ENCODE assay signal across 8 cellular contexts in the genomic region with DNA sequence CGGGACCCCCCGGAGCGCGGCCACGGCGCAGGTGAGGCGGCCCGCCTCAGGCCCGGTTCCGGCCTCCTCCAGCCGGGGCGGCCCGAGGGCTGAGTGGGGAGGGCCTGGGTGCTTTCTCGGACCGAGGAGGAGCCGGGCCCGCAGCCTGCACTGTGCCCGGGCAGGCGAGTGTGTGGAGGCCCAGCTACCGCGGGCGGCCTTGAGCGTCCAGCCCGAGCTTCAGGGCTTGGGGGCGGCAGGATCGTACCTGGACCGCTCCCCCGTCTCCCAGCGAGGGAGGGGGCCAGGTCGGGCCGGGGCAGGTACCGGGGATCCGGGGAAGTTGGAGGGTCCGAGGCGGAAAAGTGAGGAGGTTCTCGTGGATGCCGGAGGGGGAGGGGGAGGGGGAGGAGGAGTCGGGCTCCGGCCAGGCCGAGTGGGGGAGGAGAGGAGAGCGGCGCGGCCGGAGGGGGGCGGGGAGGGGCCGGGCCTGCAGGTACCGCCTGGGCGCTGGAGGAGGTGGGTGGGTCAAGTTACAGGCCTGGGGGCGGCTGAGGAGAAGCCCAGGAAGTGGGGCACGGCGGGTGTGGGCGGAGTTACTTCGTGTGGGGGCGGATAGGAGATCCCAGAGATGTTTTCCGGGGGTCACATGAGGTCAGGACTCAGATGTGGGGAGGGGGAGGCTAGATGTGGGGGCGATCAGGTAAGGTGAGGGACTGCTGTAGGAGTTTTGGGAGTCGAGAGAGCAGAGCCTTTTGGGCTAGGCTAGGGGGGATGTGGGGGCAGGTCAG. TPM values are rescaled to one million over a fixed set of nuclear protein-coding genes. Genes with fewer than 3 reads are reported as not detected.
DNase-seq lines count a peak whose midpoint lies in the region; ATAC-seq and TF ChIP-seq lines count a peak whose summit lies in the region.

No MANE protein-coding gene starts in this region.

- H3K27ac Mint-ChIP-seq in activated T-helper 1 cell treated with anti-CD3 and anti-CD28 coated beads, Interleukin-12 subunit alpha, Interleukin-12 subunit beta, Interleukin-2, Interleukin-4 antibody, amounts not matched to agents 30 ng/mL and 10 ng/mL and 1 ng/mL, durations not matched to agents 14 hours and 24 hours and 36 hours, result peak overlapping the region; percentile 84

- H3K27ac ChIP-seq in C4-2B, result peak overlapping the region; percentile 95
- peak overlapping the region; percentile 53 for H3K27ac ChIP-seq in psoas muscle

- peaks cover 18% of the 10 kb centered on the region for H3K36me3 Mint-ChIP-seq in activated T-helper 1 cell treated with anti-CD3 and anti-CD28 coated beads, Interleukin-12 subunit alpha, Interleukin-12 subunit beta, Interleukin-2, Interleukin-4 antibody, amounts not matched to agents 30 ng/mL and 10 ng/mL and 1 ng/mL, durations not matched to agents 14 hours and 24 hours and 36 hours (ENCODE audit: low read depth)

- H3K4me3 Mint-ChIP-seq in activated T-helper 1 cell treated with anti-CD3 and anti-CD28 coated beads, Interleukin-12 subunit alpha, Interleukin-12 subunit beta, Interleukin-2, Interleukin-4 antibody, amounts not matched to agents 30 ng/mL and 10 ng/mL and 1 ng/mL, durations not matched to agents 14 hours and 24 hours and 36 hours, result peak overlapping the region; percentile 91

- no peak for TF ChIP-seq POLR2A in NB4 (IDR thresholded peaks at IDR 0.05; ENCODE audit: extremely low read depth, insufficient read length)

- DNase-seq in NB4 (ENCODE audit: low read depth), result peak; percentile 80
- DNase-seq in activated T-helper 1 cell treated with anti-CD3 and anti-CD28 coated beads, Interleukin-12 subunit alpha, Interleukin-12 subunit beta, Interleukin-2, Interleukin-4 antibody, amounts not matched to agents 30 ng/mL and 10 ng/mL and 1 ng/mL, durations not matched to agents 14 hours and 24 hours and 36 hours (ENCODE audit: low spot score), result no peak
- DNase-seq in left cardiac atrium, result peak; percentile 59
- peak; percentile 64 to 74 for DNase-seq in psoas muscle
- no peak for DNase-seq in NCI-H2107 treated with DMSO at 0.1 percent for 48 hours (lab: John Stamatoyannopoulos, UW; ENCODE audit: unreplicated experiment)

- no peaks in the 10 kb centered on the region for H3K27me3 ChIP-seq in psoas muscle (ENCODE audit: insufficient read depth in 3 of 3, low read length in 2 of 3)

- intact Hi-C loops in activated T-helper 1 cell treated with anti-CD3 and anti-CD28 coated beads, Interleukin-12 subunit alpha, Interleukin-12 subunit beta, Interleukin-2, Interleukin-4 antibody, amounts not matched to agents 30 ng/mL and 10 ng/mL and 1 ng/mL, durations not matched to agents 14 hours and 24 hours and 36 hours (cut with micrococcal nuclease), result loop anchor here (1.0 to 10.0 kb wide), 4 partner anchors 14 to 384 kb away; partner anchors contain the start of genes GET3 and TRIR
- intact Hi-C loops in left cardiac atrium (cut with DNase I), result no loop called here
- intact Hi-C loops in psoas muscle (cut with DNase I), result loop anchor here (1.0 to 2.0 kb wide), 2 partner anchors 30 to 32 kb away; partner anchors contain the start of genes IER2 (in 1 of the 2) and STX10 (in 1 of the 2)

- no peaks in the 10 kb centered on the region for H3K9me3 ChIP-seq in psoas muscle

- H3K36me3 ChIP-seq in psoas muscle (ENCODE audit: insufficient read depth in 1 of 2, low read depth in 1 of 2), result peaks cover 0 to 18% of the 10 kb centered on the region in 2 donors

- ATAC-seq in GM19025 (IDR thresholded peaks at IDR 0.05; ENCODE audit: low read depth, unreplicated experiment), result peak; percentile 6
- peak in 1 of 2 donors; percentile 19 for ATAC-seq in left cardiac atrium
- ATAC-seq in psoas muscle, result peak in 3 of 4 donors; percentile 7 to 28 (median 14)
- no peak for ATAC-seq in HG03442 (IDR thresholded peaks at IDR 0.05; ENCODE audit: unreplicated experiment)

- no peaks in the 10 kb centered on the region for H3K9me3 Mint-ChIP-seq in activated T-helper 1 cell treated with anti-CD3 and anti-CD28 coated beads, Interleukin-12 subunit alpha, Interleukin-12 subunit beta, Interleukin-2, Interleukin-4 antibody, amounts not matched to agents 30 ng/mL and 10 ng/mL and 1 ng/mL, durations not matched to agents 14 hours and 24 hours and 36 hours

- 1% methylated on average over 26 to 57 of the region's 57 CpGs for WGBS in psoas muscle, 3 donors

- TF ChIP-seq CTCF in C4-2B (conservative IDR thresholded peaks at IDR 0.05) (no peak), NB4 (IDR thresholded peaks at IDR 0.05; ENCODE audit: low read depth, low read length) (no peak), psoas muscle (IDR thresholded peaks at IDR 0.05) (no peak)

- peaks cover 58% of the 10 kb centered on the region for H3K4me1 Mint-ChIP-seq in activated T-helper 1 cell treated with anti-CD3 and anti-CD28 coated beads, Interleukin-12 subunit alpha, Interleukin-12 subunit beta, Interleukin-2, Interleukin-4 antibody, amounts not matched to agents 30 ng/mL and 10 ng/mL and 1 ng/mL, durations not matched to agents 14 hours and 24 hours and 36 hours (ENCODE audit: low read depth)

- H3K4me1 ChIP-seq in psoas muscle, result peaks cover 37% of the 10 kb centered on the region

- H3K27me3 Mint-ChIP-seq in activated T-helper 1 cell treated with anti-CD3 and anti-CD28 coated beads, Interleukin-12 subunit alpha, Interleukin-12 subunit beta, Interleukin-2, Interleukin-4 antibody, amounts not matched to agents 30 ng/mL and 10 ng/mL and 1 ng/mL, durations not matched to agents 14 hours and 24 hours and 36 hours (ENCODE audit: insufficient read depth), result no peaks in the 10 kb centered on the region

- H3K4me3 ChIP-seq in NB4 (ENCODE audit: low read depth, low read length) (peak overlapping the region; percentile 65), psoas muscle (peak overlapping the region; percentile 92)

RNA-seq across cellular contexts. Expression of gene NACC1, which starts 0.5 kb away (rescaled TPM):
- total RNA-seq in activated T-helper 1 cell treated with anti-CD3 and anti-CD28 coated beads, Interleukin-12 subunit alpha, Interleukin-12 subunit beta, Interleukin-2, Interleukin-4 antibody, amounts not matched to agents 30 ng/mL and 10 ng/mL and 1 ng/mL, durations not matched to agents 14 hours and 24 hours and 36 hours, result 124 TPM in 2 replicates
- 10 to 100 TPM; 34.9 to 47.8 TPM for total RNA-seq in left cardiac atrium
- 10 to 100 TPM; 32.1 to 48.9 (median 37.9) TPM for total RNA-seq in psoas muscle
- 10 to 100 TPM; 11.9 to 63.4 (median 45.8) TPM for polyA plus RNA-seq in psoas muscle

RNA-seq across cellular contexts. Expression of gene TRMT1, which starts 2.1 kb away (rescaled TPM):
- 154 and 157 TPM in 2 replicates for total RNA-seq in activated T-helper 1 cell treated with anti-CD3 and anti-CD28 coated beads, Interleukin-12 subunit alpha, Interleukin-12 subunit beta, Interleukin-2, Interleukin-4 antibody, amounts not matched to agents 30 ng/mL and 10 ng/mL and 1 ng/mL, durations not matched to agents 14 hours and 24 hours and 36 hours
- total RNA-seq in left cardiac atrium, result 10 to 100 TPM; 18.4 to 20.9 TPM
- 10 to 100 TPM; 31.6 to 45.3 (median 35.1) TPM for total RNA-seq in psoas muscle
- 10 to 100 TPM; 42.3 to 87.1 (median 45.4) TPM for polyA plus RNA-seq in psoas muscle

RNA-seq across cellular contexts. Expression of gene LYL1, which starts 16.0 kb away (rescaled TPM):
- 2.4 and 2.5 TPM in 2 replicates for total RNA-seq in activated T-helper 1 cell treated with anti-CD3 and anti-CD28 coated beads, Interleukin-12 subunit alpha, Interleukin-12 subunit beta, Interleukin-2, Interleukin-4 antibody, amounts not matched to agents 30 ng/mL and 10 ng/mL and 1 ng/mL, durations not matched to agents 14 hours and 24 hours and 36 hours
- total RNA-seq in left cardiac atrium (1 to 10 TPM; 7.5 to 9.0 TPM), psoas muscle (1 to 10 TPM; 2.1 to 4.6 (median 3.2) TPM)
- 1 to 10 TPM; 1.1 to 3.4 (median 1.1) TPM for polyA plus RNA-seq in psoas muscle

RNA-seq across cellular contexts. Expression of gene STX10, which starts 31.6 kb away (rescaled TPM):
- total RNA-seq in activated T-helper 1 cell treated with anti-CD3 and anti-CD28 coated beads, Interleukin-12 subunit alpha, Interleukin-12 subunit beta, Interleukin-2, Interleukin-4 antibody, amounts not matched to agents 30 ng/mL and 10 ng/mL and 1 ng/mL, durations not matched to agents 14 hours and 24 hours and 36 hours, result 73.8 and 78.1 TPM in 2 replicates
- total RNA-seq in left cardiac atrium (10 to 100 TPM; 30.0 to 36.1 TPM), psoas muscle (10 to 100 TPM; 18.5 to 20.4 (median 19.3) TPM)
- 10 to 100 TPM; 34.5 to 63.3 (median 43.6) TPM for polyA plus RNA-seq in psoas muscle

RNA-seq across cellular contexts. Expression of gene IER2, which starts 31.6 kb away (rescaled TPM):
- total RNA-seq in activated T-helper 1 cell treated with anti-CD3 and anti-CD28 coated beads, Interleukin-12 subunit alpha, Interleukin-12 subunit beta, Interleukin-2, Interleukin-4 antibody, amounts not matched to agents 30 ng/mL and 10 ng/mL and 1 ng/mL, durations not matched to agents 14 hours and 24 hours and 36 hours, result 173 and 175 TPM in 2 replicates
- 10 to 100 TPM; 36.9 to 61.3 TPM for total RNA-seq in left cardiac atrium
- total RNA-seq in psoas muscle, result 10 to 100 TPM; 16.8 to 31.2 (median 29.9) TPM
- polyA plus RNA-seq in psoas muscle, result 10 to 100 TPM; 12.9 to 62.7 (median 18.2) TPM

Comparison
In these comparisons a context has a peak if more than half of its experiments do, and no peak if none do; other contexts are left out.
1. DNase-seq: peak in NB4 (single experiment), left cardiac atrium (single experiment) and psoas muscle (2 of 2); none in activated T-helper 1 cell treated with anti-CD3 and anti-CD28 coated beads, Interleukin-12 subunit alpha, Interleukin-12 subunit beta, Interleukin-2, Interleukin-4 antibody, amounts not matched to agents 30 ng/mL and 10 ng/mL and 1 ng/mL, durations not matched to agents 14 hours and 24 hours and 36 hours (single experiment) and NCI-H2107 treated with DMSO at 0.1 percent for 48 hours (single experiment).
2. intact Hi-C loops: an anchor here in activated T-helper 1 cell treated with anti-CD3 and anti-CD28 coated beads, Interleukin-12 subunit alpha, Interleukin-12 subunit beta, Interleukin-2, Interleukin-4 antibody, amounts not matched to agents 30 ng/mL and 10 ng/mL and 1 ng/mL, durations not matched to agents 14 hours and 24 hours and 36 hours (1.0 to 10.0 kb wide) and psoas muscle (1.0 to 2.0 kb wide); none called in left cardiac atrium.